ENCODE assay signal across 16 cellular contexts in genomic region chr11:69027704-69028372, GRCh38. TPM values are rescaled to one million over a fixed set of nuclear protein-coding genes. Genes with fewer than 3 reads are reported as not detected.
DNase-seq lines count a peak whose midpoint lies in the region; ATAC-seq and TF ChIP-seq lines count a peak whose summit lies in the region.
"Had no signal": no experiment of that assay in that cellular context is flagged by ENCODE, and none has a peak within 500 bp of the region (broad histone marks: within the 10 kb centered on the region; RNA-seq: fewer than 3 reads in every experiment).

No MANE protein-coding gene starts in this region.

- H3K27me3 Mint-ChIP-seq in stimulated activated naive B cell treated with anti-CD40 and anti-IgM and Interleukin-4, amounts not matched to agents 10 μg/mL and 1 μg/mL and 100 μg/mL, for 72 hours = peaks cover 5 to 22% of the 10 kb centered on the region in 2 donors

- H3K79me2 ChIP-seq in hepatocyte = no peaks in the 10 kb centered on the region

- TF ChIP-seq CTCF in cardiac muscle cell (IDR thresholded peaks at IDR 0.05; ENCODE audit: low read depth, low read length) (no peak), hepatocyte (IDR thresholded peaks at IDR 0.05; ENCODE audit: poor library complexity) (no peak), upper lobe of right lung (IDR thresholded peaks at IDR 0.05) (no peak)

- no peaks in the 10 kb centered on the region for H3K9me2 ChIP-seq in hepatocyte (replicated peaks; ENCODE audit: insufficient read depth)

- no peaks in the 10 kb centered on the region for H3K36me3 ChIP-seq in cardiac muscle cell
- no peaks in the 10 kb centered on the region for H3K36me3 ChIP-seq in hepatocyte (replicated peaks; ENCODE audit: insufficient read depth, low read depth)
- H3K36me3 ChIP-seq in upper lobe of right lung = no peaks in the 10 kb centered on the region
- H3K36me3 ChIP-seq: suprapubic skin had no signal

- 72% methylated on average over 9 of the region's 9 CpGs for WGBS in hepatocyte (ENCODE audit: low lambda C conversion rate, missing lambda C conversion rate)

- no peaks in the 10 kb centered on the region for H4K20me1 ChIP-seq in hepatocyte (ENCODE audit: insufficient read depth, poor library complexity, severe bottlenecking)

- no peaks in the 10 kb centered on the region for H3K9me3 ChIP-seq in cardiac muscle cell (ENCODE audit: low read depth)
- no peaks in the 10 kb centered on the region for H3K9me3 ChIP-seq in hepatocyte (ENCODE audit: low read depth)
- no peaks in the 10 kb centered on the region for H3K9me3 ChIP-seq in upper lobe of right lung
- H3K9me3 ChIP-seq: suprapubic skin had no signal

- intact Hi-C loops in left ventricle myocardium superior (cut with micrococcal nuclease) = no loop called here
- intact Hi-C loops in upper lobe of right lung (cut with DNase I) = no loop called here

- no peaks in the 10 kb centered on the region for H3K27me3 ChIP-seq in cardiac muscle cell
- no peaks in the 10 kb centered on the region for H3K27me3 ChIP-seq in hepatocyte
- H3K27me3 ChIP-seq in upper lobe of right lung = no peaks in the 10 kb centered on the region
- H3K27me3 ChIP-seq: suprapubic skin had no signal

- H3K4me3 Mint-ChIP-seq in stimulated activated naive B cell treated with anti-CD40 and anti-IgM and Interleukin-4, amounts not matched to agents 10 μg/mL and 1 μg/mL and 100 μg/mL, for 72 hours = no peak overlapping the region

- ATAC-seq in left ventricle myocardium superior = no peak
- ATAC-seq in upper lobe of right lung = peak; percentile 93
- ATAC-seq in GM21723 (IDR thresholded peaks at IDR 0.05; ENCODE audit: unreplicated experiment) = no peak
- ATAC-seq in stimulated activated naive B cell treated with anti-CD40 and anti-IgM and Interleukin-4, amounts not matched to agents 10 μg/mL and 1 μg/mL and 100 μg/mL, for 72 hours (replicated peaks) = no peak

- H3K27ac ChIP-seq in cardiac muscle cell (peak overlapping the region; percentile 65), hepatocyte (no peak overlapping the region), upper lobe of right lung (peak overlapping the region; percentile 42)
- H3K27ac ChIP-seq: RWPE1, suprapubic skin had no signal

- H3K36me3 Mint-ChIP-seq in stimulated activated naive B cell treated with anti-CD40 and anti-IgM and Interleukin-4, amounts not matched to agents 10 μg/mL and 1 μg/mL and 100 μg/mL, for 72 hours = no peaks in the 10 kb centered on the region

- no peaks in the 10 kb centered on the region for H3K9me3 Mint-ChIP-seq in stimulated activated naive B cell treated with anti-CD40 and anti-IgM and Interleukin-4, amounts not matched to agents 10 μg/mL and 1 μg/mL and 100 μg/mL, for 72 hours

- in situ Hi-C loops in SK-MEL-5 (cut with HindIII; ENCODE audit: low pct_unique_long_range_greater_than_20kb, low sequenced_read_pairs) = no loop called here

- peak in 1 of 2 donors; percentile 60 for DNase-seq in cardiac muscle cell (ENCODE audit: low read depth in 1 of 2, low spot score in 1 of 2)
- DNase-seq in left ventricle myocardium superior = no peak
- DNase-seq in SK-MEL-5 (ENCODE audit: low read depth, low spot score) = peak; percentile 52
- no peak for DNase-seq in hepatocyte (ENCODE audit: low spot score)
- DNase-seq in upper lobe of right lung = peak; percentile 78
- DNase-seq in LoVo (ENCODE audit: low spot score) = no peak
- no peak for DNase-seq in stimulated activated naive B cell treated with anti-CD40 and anti-IgM and Interleukin-4, amounts not matched to agents 10 μg/mL and 1 μg/mL and 100 μg/mL, for 72 hours
- DNase-seq: anterior cingulate cortex; C1 segment of cervical spinal cord; central memory CD4-positive, alpha-beta T cell; retina had no signal

- H2AFZ ChIP-seq in hepatocyte = peak overlapping the region; percentile 20

- H3K4me1 ChIP-seq in cardiac muscle cell (ENCODE audit: low read depth) (peaks cover 15% of the 10 kb centered on the region), hepatocyte (ENCODE audit: insufficient read depth) (no peaks in the 10 kb centered on the region), upper lobe of right lung (peaks cover 10% of the 10 kb centered on the region)
- H3K4me1 ChIP-seq: suprapubic skin had no signal

- no peak overlapping the region for H3K27ac Mint-ChIP-seq in stimulated activated naive B cell treated with anti-CD40 and anti-IgM and Interleukin-4, amounts not matched to agents 10 μg/mL and 1 μg/mL and 100 μg/mL, for 72 hours

- no peaks in the 10 kb centered on the region for H3K4me1 Mint-ChIP-seq in stimulated activated naive B cell treated with anti-CD40 and anti-IgM and Interleukin-4, amounts not matched to agents 10 μg/mL and 1 μg/mL and 100 μg/mL, for 72 hours

- no peak overlapping the region for H3K4me2 ChIP-seq in hepatocyte

- H3K4me3 ChIP-seq in cardiac muscle cell = no peak overlapping the region
- no peak overlapping the region for H3K4me3 ChIP-seq in hepatocyte
- no peak overlapping the region for H3K4me3 ChIP-seq in upper lobe of right lung
- H3K4me3 ChIP-seq: suprapubic skin had no signal

RNA-seq across cellular contexts. Expression of gene MRGPRF, which starts 14.8 kb away (rescaled TPM):
- total RNA-seq in cardiac muscle cell = 11.2 and 13.8 TPM in 2 replicates
- polyA plus RNA-seq in cardiac muscle cell = 9.3 and 9.7 TPM in 2 replicates
- total RNA-seq in left ventricle myocardium superior = 5.5 TPM
- total RNA-seq in SK-MEL-5 (2014; rRNA removed; shearing (Covaris generic)) = 0.11 and 0.61 TPM in 2 replicates
- 0.07 TPM in 1 of 2 replicates, not detected in the other for polyA plus RNA-seq in SK-MEL-5 (2015; cell fraction: cytosol; rRNA removed)
- polyA plus RNA-seq in SK-MEL-5 (2015; cell fraction: nucleus; rRNA removed) = 0.20 TPM in 1 of 2 replicates, not detected in the other
- total RNA-seq in hepatocyte = 6.5 TPM in 2 replicates
- polyA plus RNA-seq in hepatocyte = 7.5 and 12.1 TPM in 2 replicates
- total RNA-seq in upper lobe of right lung = 13.2 TPM

RNA-seq across cellular contexts. Expression of gene TPCN2, which starts 20.9 kb away (rescaled TPM):
- 25.5 and 39.4 TPM in 2 replicates for total RNA-seq in cardiac muscle cell
- polyA plus RNA-seq in cardiac muscle cell = 42.2 and 50.1 TPM in 2 replicates
- total RNA-seq in left ventricle myocardium superior = 7.9 TPM
- 24.7 and 28.7 TPM in 2 replicates for total RNA-seq in SK-MEL-5 (2014; rRNA removed; shearing (Covaris generic))
- 40.7 and 50.4 TPM in 2 replicates for polyA plus RNA-seq in SK-MEL-5 (2015; cell fraction: cytosol; rRNA removed)
- 143 and 176 TPM in 2 replicates for polyA plus RNA-seq in SK-MEL-5 (2015; cell fraction: nucleus; rRNA removed)
- 12.9 and 16.6 TPM in 2 replicates for total RNA-seq in hepatocyte
- polyA plus RNA-seq in hepatocyte = 18.8 and 21.3 TPM in 2 replicates
- total RNA-seq in upper lobe of right lung = 16.6 TPM

RNA-seq across cellular contexts. Expression of gene MRGPRD, which starts 47.1 kb away (rescaled TPM):
- total RNA-seq in cardiac muscle cell = not detected in 2 replicates
- polyA plus RNA-seq in cardiac muscle cell = not detected in 2 replicates
- total RNA-seq in left ventricle myocardium superior = not detected
- total RNA-seq in SK-MEL-5 (2014; rRNA removed; shearing (Covaris generic)) = not detected in 2 replicates
- polyA plus RNA-seq in SK-MEL-5 (2015; cell fraction: cytosol; rRNA removed) = not detected in 2 replicates
- not detected in 2 replicates for polyA plus RNA-seq in SK-MEL-5 (2015; cell fraction: nucleus; rRNA removed)
- 0.32 TPM in 1 of 2 replicates, not detected in the other for total RNA-seq in hepatocyte
- polyA plus RNA-seq in hepatocyte = not detected in 2 replicates
- total RNA-seq in upper lobe of right lung = not detected
- total RNA-seq: A673, suprapubic skin had no signal
- polyA plus RNA-seq: esophagus had no signal

Comparison
In these comparisons a context has a peak if more than half of its experiments do, and no peak if none do; other contexts are left out.
1. DNase-seq: peak in SK-MEL-5 (single experiment) and upper lobe of right lung (single experiment); none in left ventricle myocardium superior (single experiment), hepatocyte (single experiment), LoVo (single experiment) and stimulated activated naive B cell treated with anti-CD40 and anti-IgM and Interleukin-4, amounts not matched to agents 10 μg/mL and 1 μg/mL and 100 μg/mL, for 72 hours (single experiment).